In the genomic region with DNA sequence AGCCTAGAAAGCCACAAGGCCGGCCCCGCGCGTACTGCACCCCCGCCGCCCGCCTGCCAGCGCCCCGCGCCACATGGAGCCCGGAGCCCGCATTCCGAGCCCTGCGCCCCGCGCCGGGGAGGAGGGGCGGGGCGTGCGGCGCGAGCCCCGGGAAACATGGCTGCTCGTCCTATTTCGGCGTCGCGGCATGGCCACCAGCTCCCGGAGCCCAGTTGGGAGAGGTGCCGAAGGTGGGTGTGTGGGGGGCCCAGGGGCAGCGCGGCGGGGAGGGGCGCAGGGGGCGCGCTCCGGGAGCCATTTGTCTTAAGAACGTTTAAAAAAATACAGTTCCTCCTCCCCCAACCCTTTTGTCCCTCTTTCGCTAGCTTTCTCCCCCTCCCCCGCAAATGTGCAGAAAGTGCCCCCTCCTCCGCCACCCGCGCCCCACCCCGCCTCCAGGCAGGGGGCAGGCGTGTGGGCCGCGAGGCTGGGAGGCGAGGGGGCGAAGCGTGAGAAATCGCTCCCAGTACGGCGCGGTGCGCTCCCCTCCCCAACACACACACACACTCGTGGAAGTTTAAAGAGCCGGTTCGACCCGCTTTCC, we compare ENCODE assay signal across 1 cellular context.
TF ChIP-seq lines count a peak whose summit lies in the region.

No MANE protein-coding gene starts in this region.

TF ChIP-seq in GM12878, 131 proteins besides CTCF, POLR2A, EP300 and RAD21 (continued from another document and continues in another):
- no peak for TF ChIP-seq RELB (IDR thresholded peaks at IDR 0.05; ENCODE audit: low read depth)
- TF ChIP-seq ZZZ3 (IDR thresholded peaks at IDR 0.05; ENCODE audit: control insufficient read depth, insufficient read length, low read depth): no peak
- TF ChIP-seq SKIL (IDR thresholded peaks at IDR 0.05; ENCODE audit: low read depth, poor library complexity, severe bottlenecking): no peak
- TF ChIP-seq ZNF622 (IDR thresholded peaks at IDR 0.05): no peak
- TF ChIP-seq SPI1 (IDR thresholded peaks at IDR 0.05; ENCODE audit: borderline replicate concordance, insufficient read depth, low read depth, low read length): no peak
- TF ChIP-seq WRNIP1 (IDR thresholded peaks at IDR 0.05; ENCODE audit: borderline replicate concordance, low read depth, low read length): no peak
- TF ChIP-seq, protein P1, sequence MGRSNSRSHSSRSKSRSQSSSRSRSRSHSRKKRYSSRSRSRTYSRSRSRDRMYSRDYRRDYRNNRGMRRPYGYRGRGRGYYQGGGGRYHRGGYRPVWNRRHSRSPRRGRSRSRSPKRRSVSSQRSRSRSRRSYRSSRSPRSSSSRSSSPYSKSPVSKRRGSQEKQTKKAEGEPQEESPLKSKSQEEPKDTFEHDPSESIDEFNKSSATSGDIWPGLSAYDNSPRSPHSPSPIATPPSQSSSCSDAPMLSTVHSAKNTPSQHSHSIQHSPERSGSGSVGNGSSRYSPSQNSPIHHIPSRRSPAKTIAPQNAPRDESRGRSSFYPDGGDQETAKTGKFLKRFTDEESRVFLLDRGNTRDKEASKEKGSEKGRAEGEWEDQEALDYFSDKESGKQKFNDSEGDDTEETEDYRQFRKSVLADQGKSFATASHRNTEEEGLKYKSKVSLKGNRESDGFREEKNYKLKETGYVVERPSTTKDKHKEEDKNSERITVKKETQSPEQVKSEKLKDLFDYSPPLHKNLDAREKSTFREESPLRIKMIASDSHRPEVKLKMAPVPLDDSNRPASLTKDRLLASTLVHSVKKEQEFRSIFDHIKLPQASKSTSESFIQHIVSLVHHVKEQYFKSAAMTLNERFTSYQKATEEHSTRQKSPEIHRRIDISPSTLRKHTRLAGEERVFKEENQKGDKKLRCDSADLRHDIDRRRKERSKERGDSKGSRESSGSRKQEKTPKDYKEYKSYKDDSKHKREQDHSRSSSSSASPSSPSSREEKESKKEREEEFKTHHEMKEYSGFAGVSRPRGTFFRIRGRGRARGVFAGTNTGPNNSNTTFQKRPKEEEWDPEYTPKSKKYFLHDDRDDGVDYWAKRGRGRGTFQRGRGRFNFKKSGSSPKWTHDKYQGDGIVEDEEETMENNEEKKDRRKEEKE (IDR thresholded peaks at IDR 0.05): no peak
- no peak for TF ChIP-seq E2F4 (IDR thresholded peaks at IDR 0.05; ENCODE audit: low read depth, low read length)
- no peak for TF ChIP-seq PBX3 (IDR thresholded peaks at IDR 0.05; ENCODE audit: insufficient replicate concordance, low read depth, low read length)
- no peak for TF ChIP-seq YBX1 (IDR thresholded peaks at IDR 0.05)
- no peak for TF ChIP-seq IRF4 (IDR thresholded peaks at IDR 0.05; ENCODE audit: low read depth, low read length)
- no peak for TF ChIP-seq EED (IDR thresholded peaks at IDR 0.05; ENCODE audit: low read depth)
- 0 out of 2 replicates have a peak, but pooled peaks have one; percentile 15 for TF ChIP-seq PAX5 (IDR thresholded peaks at IDR 0.05; ENCODE audit: borderline replicate concordance, low read depth, low read length)
- no peak for TF ChIP-seq TCF7 (IDR thresholded peaks at IDR 0.05; ENCODE audit: borderline replicate concordance)
- TF ChIP-seq ZSCAN29 (IDR thresholded peaks at IDR 0.05): no peak
- no peak for TF ChIP-seq FOS (IDR thresholded peaks at IDR 0.05; ENCODE audit: borderline replicate concordance, extremely low read depth, insufficient read length)
- TF ChIP-seq NR2C1 (IDR thresholded peaks at IDR 0.05): no peak
- TF ChIP-seq BMI1 (IDR thresholded peaks at IDR 0.05; ENCODE audit: borderline replicate concordance): no peak
- TF ChIP-seq ETV6 (conservative IDR thresholded peaks at IDR 0.05 in 1 of 2, IDR thresholded peaks at IDR 0.05 in 1 of 2; ENCODE audit: borderline replicate concordance in 1 of 2, low read depth in 1 of 2): no peak
- TF ChIP-seq TCF12 (IDR thresholded peaks at IDR 0.05; ENCODE audit: low read depth, low read length): no peak
- no peak for TF ChIP-seq CBX3 (IDR thresholded peaks at IDR 0.05; ENCODE audit: borderline replicate concordance, low read depth)
- no peak for TF ChIP-seq BCL11A (IDR thresholded peaks at IDR 0.05; ENCODE audit: low read depth, low read length)
- TF ChIP-seq ZNF274 (IDR thresholded peaks at IDR 0.05; ENCODE audit: insufficient read depth, insufficient read length): no peak
- no peak for TF ChIP-seq CHD4 (IDR thresholded peaks at IDR 0.05)
- no peak for TF ChIP-seq PAX8 (IDR thresholded peaks at IDR 0.05)
- TF ChIP-seq, protein P2, sequence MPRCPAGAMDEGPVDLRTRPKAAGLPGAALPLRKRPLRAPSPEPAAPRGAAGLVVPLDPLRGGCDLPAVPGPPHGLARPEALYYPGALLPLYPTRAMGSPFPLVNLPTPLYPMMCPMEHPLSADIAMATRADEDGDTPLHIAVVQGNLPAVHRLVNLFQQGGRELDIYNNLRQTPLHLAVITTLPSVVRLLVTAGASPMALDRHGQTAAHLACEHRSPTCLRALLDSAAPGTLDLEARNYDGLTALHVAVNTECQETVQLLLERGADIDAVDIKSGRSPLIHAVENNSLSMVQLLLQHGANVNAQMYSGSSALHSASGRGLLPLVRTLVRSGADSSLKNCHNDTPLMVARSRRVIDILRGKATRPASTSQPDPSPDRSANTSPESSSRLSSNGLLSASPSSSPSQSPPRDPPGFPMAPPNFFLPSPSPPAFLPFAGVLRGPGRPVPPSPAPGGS (IDR thresholded peaks at IDR 0.05; ENCODE audit: borderline replicate concordance, insufficient read depth, low read depth, low read length, poor library complexity, severe bottlenecking): no peak
- no peak for TF ChIP-seq RB1 (IDR thresholded peaks at IDR 0.05; ENCODE audit: borderline replicate concordance)
- TF ChIP-seq, protein P3, sequence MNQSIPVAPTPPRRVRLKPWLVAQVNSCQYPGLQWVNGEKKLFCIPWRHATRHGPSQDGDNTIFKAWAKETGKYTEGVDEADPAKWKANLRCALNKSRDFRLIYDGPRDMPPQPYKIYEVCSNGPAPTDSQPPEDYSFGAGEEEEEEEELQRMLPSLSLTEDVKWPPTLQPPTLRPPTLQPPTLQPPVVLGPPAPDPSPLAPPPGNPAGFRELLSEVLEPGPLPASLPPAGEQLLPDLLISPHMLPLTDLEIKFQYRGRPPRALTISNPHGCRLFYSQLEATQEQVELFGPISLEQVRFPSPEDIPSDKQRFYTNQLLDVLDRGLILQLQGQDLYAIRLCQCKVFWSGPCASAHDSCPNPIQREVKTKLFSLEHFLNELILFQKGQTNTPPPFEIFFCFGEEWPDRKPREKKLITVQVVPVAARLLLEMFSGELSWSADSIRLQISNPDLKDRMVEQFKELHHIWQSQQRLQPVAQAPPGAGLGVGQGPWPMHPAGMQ (IDR thresholded peaks at IDR 0.05; ENCODE audit: borderline replicate concordance): no peak
- TF ChIP-seq MTA2 (IDR thresholded peaks at IDR 0.05; ENCODE audit: low read depth): no peak
- TF ChIP-seq ZNF24 (IDR thresholded peaks at IDR 0.05): no peak
- no peak for TF ChIP-seq POLR2AphosphoS2 (IDR thresholded peaks at IDR 0.05; ENCODE audit: low read depth, low read length)
- TF ChIP-seq CHD1 (IDR thresholded peaks at IDR 0.05; ENCODE audit: low read depth, low read length): peak; percentile 54
- TF ChIP-seq GATAD2B (conservative IDR thresholded peaks at IDR 0.05; ENCODE audit: low read depth): 0 out of 2 replicates have a peak, but pooled peaks have one; percentile 35
- TF ChIP-seq MXI1 (IDR thresholded peaks at IDR 0.05; ENCODE audit: low read depth, low read length): peak; percentile 49; the same call in 1 of the 2 replicates
- 0 out of 2 replicates have a peak, but pooled peaks have one; percentile 31 for TF ChIP-seq ZNF217 (IDR thresholded peaks at IDR 0.05)
- TF ChIP-seq, protein P4, sequence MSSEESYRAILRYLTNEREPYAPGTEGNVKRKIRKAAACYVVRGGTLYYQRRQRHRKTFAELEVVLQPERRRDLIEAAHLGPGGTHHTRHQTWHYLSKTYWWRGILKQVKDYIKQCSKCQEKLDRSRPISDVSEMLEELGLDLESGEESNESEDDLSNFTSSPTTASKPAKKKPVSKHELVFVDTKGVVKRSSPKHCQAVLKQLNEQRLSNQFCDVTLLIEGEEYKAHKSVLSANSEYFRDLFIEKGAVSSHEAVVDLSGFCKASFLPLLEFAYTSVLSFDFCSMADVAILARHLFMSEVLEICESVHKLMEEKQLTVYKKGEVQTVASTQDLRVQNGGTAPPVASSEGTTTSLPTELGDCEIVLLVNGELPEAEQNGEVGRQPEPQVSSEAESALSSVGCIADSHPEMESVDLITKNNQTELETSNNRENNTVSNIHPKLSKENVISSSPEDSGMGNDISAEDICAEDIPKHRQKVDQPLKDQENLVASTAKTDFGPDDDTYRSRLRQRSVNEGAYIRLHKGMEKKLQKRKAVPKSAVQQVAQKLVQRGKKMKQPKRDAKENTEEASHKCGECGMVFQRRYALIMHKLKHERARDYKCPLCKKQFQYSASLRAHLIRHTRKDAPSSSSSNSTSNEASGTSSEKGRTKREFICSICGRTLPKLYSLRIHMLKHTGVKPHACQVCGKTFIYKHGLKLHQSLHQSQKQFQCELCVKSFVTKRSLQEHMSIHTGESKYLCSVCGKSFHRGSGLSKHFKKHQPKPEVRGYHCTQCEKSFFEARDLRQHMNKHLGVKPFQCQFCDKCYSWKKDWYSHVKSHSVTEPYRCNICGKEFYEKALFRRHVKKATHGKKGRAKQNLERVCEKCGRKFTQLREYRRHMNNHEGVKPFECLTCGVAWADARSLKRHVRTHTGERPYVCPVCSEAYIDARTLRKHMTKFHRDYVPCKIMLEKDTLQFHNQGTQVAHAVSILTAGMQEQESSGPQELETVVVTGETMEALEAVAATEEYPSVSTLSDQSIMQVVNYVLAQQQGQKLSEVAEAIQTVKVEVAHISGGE (CRISPR knock-in tag; IDR thresholded peaks at IDR 0.05): no peak
- peak in 1 of 2 experiments; percentile 87; a peak in 2 of 3 replicates for TF ChIP-seq EGR1 (IDR thresholded peaks at IDR 0.05; ENCODE audit: borderline replicate concordance in 1 of 2, low read depth in 2 of 2, low read length in 2 of 2)
- no peak for TF ChIP-seq FOXM1 (IDR thresholded peaks at IDR 0.05; ENCODE audit: low read depth, low read length)
- TF ChIP-seq ESRRA (IDR thresholded peaks at IDR 0.05; ENCODE audit: low read length): no peak
- no peak for TF ChIP-seq KLF5 (IDR thresholded peaks at IDR 0.05; ENCODE audit: partially characterized antibody)
- TF ChIP-seq ELK1 (IDR thresholded peaks at IDR 0.05; ENCODE audit: low read depth, low read length): no peak
- 0 out of 2 replicates have a peak, but pooled peaks have one; percentile 45 for TF ChIP-seq SMAD5 (IDR thresholded peaks at IDR 0.05; ENCODE audit: low read depth)
- TF ChIP-seq POU2F2 (IDR thresholded peaks at IDR 0.05; ENCODE audit: borderline replicate concordance, low read depth, low read length): peak; percentile 35; the same call in 2 of the 3 replicates
- TF ChIP-seq SMARCA5 (IDR thresholded peaks at IDR 0.05): peak; percentile 66
- no peak for TF ChIP-seq KAT2A (conservative IDR thresholded peaks at IDR 0.05; ENCODE audit: control insufficient read depth, low read depth, low read length)
